In the genomic region with DNA sequence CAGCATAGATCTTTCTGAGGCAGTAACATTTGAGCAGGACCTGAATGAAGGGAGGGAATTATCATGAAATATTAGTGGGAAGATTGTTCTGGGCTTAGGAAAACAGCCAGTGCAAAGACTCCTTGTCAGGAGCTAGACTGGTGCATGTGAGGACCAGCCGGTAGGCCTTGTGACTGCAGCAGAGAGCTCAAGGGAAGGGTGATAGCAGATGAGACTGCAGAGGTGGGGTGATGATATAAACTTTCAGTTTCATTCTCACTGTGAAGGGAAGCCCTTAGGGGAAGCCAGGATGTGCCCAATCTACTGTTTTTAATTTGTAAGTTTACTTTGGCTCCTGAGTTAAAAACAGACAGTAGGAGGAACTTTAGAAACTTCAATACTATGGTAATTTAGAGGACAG, we compare ENCODE assay signal across 8 cellular contexts. TPM values are rescaled to one million over a fixed set of nuclear protein-coding genes. Genes with fewer than 3 reads are reported as not detected.
A peak's percentile ranks its signal among the peaks of the same experiment; 100 is the strongest.
DNase-seq lines count a peak whose midpoint lies in the region; ATAC-seq and TF ChIP-seq lines count a peak whose summit lies in the region.

No MANE protein-coding gene starts in this region.

- H3K9me3 Mint-ChIP-seq in memory B cell = no peaks in the 10 kb centered on the region

- no peak for TF ChIP-seq POLR2A in testis (IDR thresholded peaks at IDR 0.05)

- peak; percentile 75 for DNase-seq in GM10248 (ENCODE audit: extremely low spot score)
- DNase-seq in NAMALWA (ENCODE audit: low spot score) = peak; percentile 35
- DNase-seq in activated effector memory CD4-positive, alpha-beta T cell treated with anti-CD3 and anti-CD28 coated beads, Interleukin-2, amount 50 U/mL, for 16 hours = peak; percentile 78
- peak; percentile 22 to 44 for DNase-seq in memory B cell (ENCODE audit: low spot score in 2 of 2)
- peak; percentile 67 for DNase-seq in testis
- DNase-seq in retina = no peak
- no peak for DNase-seq in hepatic stellate cell (ENCODE audit: low spot score)

- no peaks in the 10 kb centered on the region for H3K36me3 ChIP-seq in testis (ENCODE audit: low read depth, missing control alignments)

- CTCF ChIA-PET in GM10248 (lab: Yijun Ruan, JAX) = interaction anchor here (0.9 to 1.8 kb wide), 12 partner anchors 9 to 80 kb away, joined by 3 to 10 read pairs (median 4); no protein-coding TSS in a partner anchor

- peak overlapping the region; percentile 84 for H3K27ac Mint-ChIP-seq in memory B cell

- H3K27ac ChIP-seq in testis = peak overlapping the region; percentile 20 to 37

- peak; percentile 95 for ATAC-seq in GM21786 (IDR thresholded peaks at IDR 0.05; ENCODE audit: unreplicated experiment)
- peak; percentile 95 for ATAC-seq in memory B cell (ENCODE audit: low read depth)

- H3K4me1 ChIP-seq in testis = peaks cover 5% of the 10 kb centered on the region

- POLR2A ChIA-PET in GM10248 (lab: Yijun Ruan, JAX) = interaction anchor here (0.9 kb wide), 1 partner anchor 10 kb away, joined by 3 read pairs; no protein-coding TSS in a partner anchor

- H3K9me3 ChIP-seq in testis = no peaks in the 10 kb centered on the region

- 38 to 50% methylated on average over 1 of the region's 1 CpG for WGBS in testis, 2 donors

- no peaks in the 10 kb centered on the region for H3K27me3 ChIP-seq in testis

- no peak overlapping the region for H3K4me3 ChIP-seq in testis

- H3K36me3 Mint-ChIP-seq in memory B cell = no peaks in the 10 kb centered on the region

- no peaks in the 10 kb centered on the region for H3K27me3 Mint-ChIP-seq in memory B cell

- intact Hi-C loops in testis (cut with DNase I; ENCODE audit: low total_unique reads) = no loop called here

- H3K4me3 Mint-ChIP-seq in memory B cell = peak overlapping the region; percentile 55

- TF ChIP-seq CTCF in GM10248 (IDR thresholded peaks at IDR 0.05; ENCODE audit: control extremely low read depth, extremely low read depth, low read depth, missing control alignments) (no peak), testis (IDR thresholded peaks at IDR 0.05) (no peak)

- peaks cover 27% of the 10 kb centered on the region for H3K4me1 Mint-ChIP-seq in memory B cell

RNA-seq across cellular contexts. Expression of gene IL22, which starts 12.4 kb away (rescaled TPM):
- not detected for total RNA-seq in testis
- not detected for polyA plus RNA-seq in testis (ENCODE audit: insufficient read depth, low read depth, low replicate concordance)

RNA-seq across cellular contexts. Expression of gene IL26, which starts 15.4 kb away (rescaled TPM):
- not detected for total RNA-seq in testis
- polyA plus RNA-seq in testis (ENCODE audit: insufficient read depth, low read depth, low replicate concordance) = not detected

Comparison
In these comparisons a context has a peak if more than half of its experiments do, and no peak if none do; other contexts are left out.
1. DNase-seq: peak in GM10248 (single experiment), NAMALWA (single experiment), activated effector memory CD4-positive, alpha-beta T cell treated with anti-CD3 and anti-CD28 coated beads, Interleukin-2, amount 50 U/mL, for 16 hours (single experiment), memory B cell (2 of 2) and testis (single experiment); none in retina (single experiment) and hepatic stellate cell (single experiment).